28 cellular contexts compared by ENCODE assay signal in genomic region chr5:9514968-9515367, GRCh38. TPM values are rescaled to one million over a fixed set of nuclear protein-coding genes. Genes with fewer than 3 reads are reported as not detected.
"Had no signal": no experiment of that assay in that cellular context is flagged by ENCODE, and none has a peak within 500 bp of the region (broad histone marks: within the 10 kb centered on the region; RNA-seq: fewer than 3 reads in every experiment).

No MANE protein-coding gene starts in this region.

- FAIRE-seq: frontal cortex had no signal

- H3K9me3 ChIP-seq: adrenal gland, body of pancreas had no signal

- H3K36me3 ChIP-seq: adrenal gland had no signal

- ATAC-seq: activated CD4-positive, alpha-beta T cell treated with anti-CD3 and anti-CD28 coated beads for 36 hours; activated CD8-positive, alpha-beta memory T cell treated with anti-CD3 and anti-CD28 coated beads, Interleukin-2, amount 10 ng/mL, durations not matched to agents 7 days and 5 days; activated CD8-positive, alpha-beta T cell treated with anti-CD3 and anti-CD28 coated beads, Interleukin-2, amount 10 ng/mL, durations not matched to agents 7 days and 5 days; activated naive CD8-positive, alpha-beta T cell treated with anti-CD3 and anti-CD28 coated beads, Interleukin-2, amount 50 U/mL, for 24 hours; body of pancreas; esophagus mucosa had no signal

- H3K4me3 ChIP-seq: adrenal gland, body of pancreas, coronary artery, dorsolateral prefrontal cortex had no signal

- DNase-seq: activated CD4-positive, alpha-beta memory T cell treated with anti-CD3 and anti-CD28 coated beads for 36 hours; activated CD4-positive, alpha-beta T cell treated with anti-CD3 and anti-CD28 coated beads for 36 hours; activated CD4-positive, alpha-beta T cell treated with anti-CD3 and anti-CD28 coated beads, Interleukin-2, amount 10 ng/mL, durations not matched to agents 24 days and 14 days; activated CD4-positive, CD25-positive, alpha-beta regulatory T cell; activated CD4-positive, CD25-positive, alpha-beta regulatory T cell treated with anti-CD3 and anti-CD28 coated beads, Interleukin-2, amount 50 U/mL, for 72 hours; activated CD8-positive, alpha-beta memory T cell treated with anti-CD3 and anti-CD28 coated beads, Interleukin-2, amount 10 ng/mL, durations not matched to agents 7 days and 5 days; activated CD8-positive, alpha-beta memory T cell treated with anti-CD3 and anti-CD28 coated beads, Interleukin-2, amount 50 U/mL, for 4 hours; activated CD8-positive, alpha-beta T cell treated with anti-CD3 and anti-CD28 coated beads, Interleukin-2, amount 10 ng/mL, durations not matched to agents 7 days and 5 days; activated effector memory CD4-positive, alpha-beta T cell treated with anti-CD3 and anti-CD28 coated beads, Interleukin-2, amount 50 U/mL, for 16 hours; activated naive CD4-positive, alpha-beta T cell treated with anti-CD3 and anti-CD28 coated beads for 36 hours; activated naive CD8-positive, alpha-beta T cell treated with anti-CD3 and anti-CD28 coated beads for 36 hours; activated naive CD8-positive, alpha-beta T cell treated with anti-CD3 and anti-CD28 coated beads, Interleukin-2, amount 50 U/mL, for 24 hours; activated T-cell treated with anti-CD3 and anti-CD28 coated beads, Interleukin-2, amount 50 U/mL, for 1 hour; activated T-cell treated with anti-CD3 and anti-CD28 coated beads, Interleukin-2, amount 50 U/mL, for 48 hours; adrenal gland; amygdala; aorta; body of pancreas; dorsolateral prefrontal cortex; effector memory CD4-positive, alpha-beta T cell; endodermal cell; foreskin fibroblast; T-helper 2 cell had no signal

- H3K27me3 ChIP-seq: adrenal gland, body of pancreas had no signal

- H3K4me1 ChIP-seq: adrenal gland, body of pancreas had no signal

- H3K27ac ChIP-seq: adrenal gland, body of pancreas, coronary artery, dorsolateral prefrontal cortex had no signal

RNA-seq across cellular contexts. Expression of gene SEMA5A, which starts 30.9 kb away (rescaled TPM):
- total RNA-seq: activated CD4-positive, alpha-beta T cell treated with anti-CD3 and anti-CD28 coated beads, Interleukin-2, amount 10 ng/mL, durations not matched to agents 24 days and 14 days; activated CD8-positive, alpha-beta memory T cell treated with anti-CD3 and anti-CD28 coated beads for 36 hours; activated CD8-positive, alpha-beta T cell treated with anti-CD3 and anti-CD28 coated beads, Interleukin-2, amount 10 ng/mL, durations not matched to agents 7 days and 5 days; activated naive CD4-positive, alpha-beta T cell treated with anti-CD3 and anti-CD28 coated beads for 36 hours; activated naive CD8-positive, alpha-beta T cell treated with anti-CD3 and anti-CD28 coated beads for 36 hours; activated T-helper 1 cell treated with anti-CD3 and anti-CD28 coated beads, Interleukin-12 subunit alpha, Interleukin-12 subunit beta, Interleukin-2, Interleukin-4 antibody, amounts not matched to agents 30 ng/mL and 10 ng/mL and 1 ng/mL, durations not matched to agents 14 hours and 24 hours and 36 hours had no signal
